8 cellular contexts compared by ENCODE assay signal in the genomic region with DNA sequence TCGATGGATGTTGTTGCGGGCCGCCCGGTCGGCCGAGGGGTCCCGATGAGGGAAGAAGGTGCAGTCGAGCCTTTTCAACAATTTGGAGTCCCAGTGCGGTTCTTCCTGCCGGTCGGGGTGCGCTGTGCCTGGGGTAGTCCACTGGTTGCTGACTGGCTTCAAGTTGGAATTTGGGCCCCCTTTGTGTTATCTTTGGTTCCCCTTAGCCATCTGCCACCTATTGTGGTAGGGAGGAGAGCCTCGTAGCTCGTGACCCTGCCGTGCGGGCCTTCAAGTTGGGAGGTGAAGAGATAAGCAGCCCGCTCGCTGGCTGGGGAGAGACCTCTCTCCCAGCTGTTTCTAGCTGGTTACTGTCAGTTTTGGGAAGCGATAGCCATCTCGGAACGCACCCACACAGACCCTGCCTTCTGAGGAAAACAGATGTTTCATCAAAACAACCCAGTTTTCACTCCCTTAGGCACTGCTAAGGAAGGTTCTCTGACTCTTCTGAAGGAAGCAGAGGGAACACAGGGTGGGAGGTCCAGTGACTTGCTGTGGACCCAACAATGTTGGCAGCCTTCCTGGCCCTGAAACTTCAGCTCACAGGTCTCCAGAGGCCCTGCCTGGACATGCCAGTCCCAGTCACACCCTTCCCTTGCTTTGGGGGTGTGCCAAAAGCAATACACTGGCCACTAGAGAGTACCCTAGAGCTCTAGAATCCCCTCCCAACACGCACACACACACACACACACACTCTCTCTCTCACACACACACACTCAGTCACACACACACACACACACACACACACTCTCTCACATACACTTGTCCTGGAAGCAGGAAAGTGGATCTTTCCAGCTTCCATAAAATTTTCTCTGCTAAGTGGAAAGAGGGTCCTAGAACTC. TPM values are rescaled to one million over a fixed set of nuclear protein-coding genes. Genes with fewer than 3 reads are reported as not detected.
DNase-seq lines count a peak whose midpoint lies in the region; ATAC-seq and TF ChIP-seq lines count a peak whose summit lies in the region.

No MANE protein-coding gene starts in this region.

- POLR2A ChIA-PET in activated CD4-positive, alpha-beta T cell treated with anti-CD3 and anti-CD28 coated beads for 36 hours (lab: Charles Lee), result interaction anchor here (0.6 to 7.3 kb wide), 11 partner anchors 9 to 39 kb away, joined by 3 to 207 read pairs (median 11); no protein-coding TSS in a partner anchor

- H3K9ac ChIP-seq in endodermal cell (ENCODE audit: extremely low read depth, low read length, poor library complexity, severe bottlenecking) (peak overlapping the region; percentile 86), stomach smooth muscle (ENCODE audit: low read length in 2 of 2) (peak overlapping the region; percentile 98 to 100)

- H3K4me3 ChIP-seq in endodermal cell (ENCODE audit: low read length), result peak overlapping the region; percentile 98
- peak overlapping the region; percentile 71 to 98 for H3K4me3 ChIP-seq in stomach smooth muscle (ENCODE audit: low read length in 2 of 2)

- WGBS in endodermal cell (ENCODE audit: insufficient coverage in 1 of 2, insufficient read length in 1 of 2), 2 experiments, result 0 to 5% methylated on average over 10 to 22 of the region's 22 CpGs

- H3K9me3 Mint-ChIP-seq in activated CD4-positive, alpha-beta T cell treated with anti-CD3 and anti-CD28 coated beads for 36 hours (ENCODE audit: low read depth), result no peaks in the 10 kb centered on the region
- H3K9me3 Mint-ChIP-seq in endodermal cell, result no peaks in the 10 kb centered on the region

- peak; percentile 5 for ATAC-seq in activated CD4-positive, alpha-beta T cell treated with anti-CD3 and anti-CD28 coated beads for 36 hours

- H3K36me3 ChIP-seq in endodermal cell (ENCODE audit: control insufficient read depth, insufficient read depth, low read length) (peaks cover 17% of the 10 kb centered on the region), stomach smooth muscle (ENCODE audit: control insufficient read depth in 2 of 2, insufficient read depth in 2 of 2, low read length in 2 of 2) (peaks cover 21 to 35% of the 10 kb centered on the region in 2 donors)

- peaks cover 58% of the 10 kb centered on the region for H3K4me1 Mint-ChIP-seq in activated CD4-positive, alpha-beta T cell treated with anti-CD3 and anti-CD28 coated beads for 36 hours
- peaks cover 57% of the 10 kb centered on the region for H3K4me1 Mint-ChIP-seq in endodermal cell

- peak overlapping the region; percentile 67 for H3K27ac ChIP-seq in endodermal cell (ENCODE audit: low read depth, low read length)
- H3K27ac ChIP-seq in stomach smooth muscle (ENCODE audit: low read length), result peak overlapping the region; percentile 100

- H3K4me1 ChIP-seq in endodermal cell (ENCODE audit: control insufficient read depth, insufficient read depth, low read length) (peaks cover 6% of the 10 kb centered on the region), stomach smooth muscle (ENCODE audit: control insufficient read depth, insufficient read depth, low read length) (peaks cover 37% of the 10 kb centered on the region)

- H3K9me3 ChIP-seq in endodermal cell (ENCODE audit: control insufficient read depth, low read length), result no peaks in the 10 kb centered on the region
- no peaks in the 10 kb centered on the region for H3K9me3 ChIP-seq in stomach smooth muscle (ENCODE audit: control insufficient read depth in 2 of 2, low read length in 2 of 2)

- DNase-seq in NCI-H345 (lab: John Stamatoyannopoulos, UW) (peak; percentile 44), NCI-H345 treated with DMSO at 0.1 percent for 48 hours (lab: John Stamatoyannopoulos, UW; ENCODE audit: unreplicated experiment) (no peak), NCI-H1105 treated with DMSO at 0.1 percent for 48 hours (lab: John Stamatoyannopoulos, UW) (peak; percentile 93), endodermal cell (peak; percentile 73), medulla oblongata (ENCODE audit: extremely low spot score) (peak; percentile 92), middle frontal gyrus (ENCODE audit: extremely low spot score, low spot score) (no peak)
- DNase-seq in activated CD4-positive, alpha-beta T cell treated with anti-CD3 and anti-CD28 coated beads for 36 hours, result peak; percentile 55

- no peak for TF ChIP-seq CTCF in endodermal cell (conservative IDR thresholded peaks at IDR 0.05)

- peaks cover 24% of the 10 kb centered on the region for H3K27me3 ChIP-seq in endodermal cell (ENCODE audit: control insufficient read depth, insufficient read depth, low read length, poor library complexity, severe bottlenecking)
- H3K27me3 ChIP-seq in stomach smooth muscle (ENCODE audit: control insufficient read depth in 1 of 2, insufficient read depth in 2 of 2, low read length in 2 of 2), result no peaks in the 10 kb centered on the region

- H3K4me3 Mint-ChIP-seq in activated CD4-positive, alpha-beta T cell treated with anti-CD3 and anti-CD28 coated beads for 36 hours, result peak overlapping the region; percentile 98
- peak overlapping the region; percentile 90 for H3K4me3 Mint-ChIP-seq in endodermal cell

- CTCF ChIA-PET in activated CD4-positive, alpha-beta T cell treated with anti-CD3 and anti-CD28 coated beads for 36 hours (lab: Charles Lee), result interaction anchor here (0.7 to 8.6 kb wide), 13 partner anchors 10 to 148 kb away, joined by 3 to 143 read pairs (median 5); no protein-coding TSS in a partner anchor

- H3K27me3 Mint-ChIP-seq in activated CD4-positive, alpha-beta T cell treated with anti-CD3 and anti-CD28 coated beads for 36 hours, result no peaks in the 10 kb centered on the region
- peaks cover 60% of the 10 kb centered on the region for H3K27me3 Mint-ChIP-seq in endodermal cell (ENCODE audit: insufficient read depth)

- intact Hi-C loops in activated CD4-positive, alpha-beta T cell treated with anti-CD3 and anti-CD28 coated beads for 36 hours (cut with DNase I, micrococcal nuclease), result loop anchor here in 1 of 2 experiments (1.0 to 5.0 kb wide), 3 partner anchors 14 to 499 kb away; a partner anchor contains a TSS

- H3K36me3 Mint-ChIP-seq in activated CD4-positive, alpha-beta T cell treated with anti-CD3 and anti-CD28 coated beads for 36 hours (ENCODE audit: low read depth), result peaks cover 56% of the 10 kb centered on the region
- peaks cover 23% of the 10 kb centered on the region for H3K36me3 Mint-ChIP-seq in endodermal cell (ENCODE audit: low read depth)

- peak overlapping the region; percentile 95 for H3K27ac Mint-ChIP-seq in activated CD4-positive, alpha-beta T cell treated with anti-CD3 and anti-CD28 coated beads for 36 hours
- H3K27ac Mint-ChIP-seq in endodermal cell, result peak overlapping the region; percentile 93

RNA-seq across cellular contexts. Expression of a gene that starts 1.0 kb away (rescaled TPM):
- total RNA-seq in activated CD4-positive, alpha-beta T cell treated with anti-CD3 and anti-CD28 coated beads for 36 hours, result 100 to 1,000 TPM; 114 to 142 TPM
- total RNA-seq in endodermal cell, result 10 to 100 TPM; 49.8 to 54.6 TPM
- 73.2 TPM for polyA plus RNA-seq in endodermal cell (2013, experiment 1 of 2)
- 77.5 TPM for polyA plus RNA-seq in endodermal cell (2013, experiment 2 of 2)

RNA-seq across cellular contexts. Expression of a gene that starts 44.6 kb away (rescaled TPM):
- total RNA-seq in activated CD4-positive, alpha-beta T cell treated with anti-CD3 and anti-CD28 coated beads for 36 hours, result under 1 TPM; 0.87 to 0.98 TPM
- total RNA-seq in endodermal cell, result 1 to 10 TPM; 2.9 to 4.8 TPM
- 2.4 TPM for polyA plus RNA-seq in endodermal cell (2013, experiment 1 of 2)
- polyA plus RNA-seq in endodermal cell (2013, experiment 2 of 2), result 1.4 TPM

Comparison
In these comparisons a context has a peak if more than half of its experiments do, and no peak if none do; other contexts are left out.
1. DNase-seq: peak in NCI-H345 (single experiment), NCI-H1105 treated with DMSO at 0.1 percent for 48 hours (single experiment), activated CD4-positive, alpha-beta T cell treated with anti-CD3 and anti-CD28 coated beads for 36 hours (single experiment), endodermal cell (single experiment) and medulla oblongata (single experiment); none in NCI-H345 treated with DMSO at 0.1 percent for 48 hours (single experiment) and middle frontal gyrus (single experiment).